Comparison of ENCODE assay signal across 23 cellular contexts in the genomic region with DNA sequence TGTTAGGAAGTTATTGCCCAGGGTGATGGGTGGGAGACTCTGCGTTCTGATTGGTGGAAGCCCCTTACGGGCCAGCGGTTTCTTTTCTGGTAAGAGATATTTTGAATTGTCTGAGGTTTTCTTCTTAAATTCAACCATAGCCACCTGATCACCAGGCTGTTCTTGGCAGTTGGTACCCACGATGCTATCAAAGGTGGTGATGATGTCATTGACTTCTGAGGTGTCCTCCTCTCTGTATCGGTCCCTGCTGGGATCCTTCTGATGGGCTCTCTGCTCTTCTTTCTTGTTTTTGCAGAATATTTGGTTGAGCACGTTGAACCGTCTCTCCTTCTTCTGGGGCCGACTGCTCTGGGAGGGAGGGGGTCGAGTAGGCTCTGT.
"Had no signal": no experiment of that assay in that cellular context is flagged by ENCODE, and none has a peak within 500 bp of the region (broad histone marks: within the 10 kb centered on the region; RNA-seq: fewer than 3 reads in every experiment).

No MANE protein-coding gene starts in this region.

- H3K27me3 ChIP-seq: gastroesophageal sphincter, right atrium auricular region, tibial nerve had no signal

- H3K27me3 Mint-ChIP-seq: activated CD8-positive, alpha-beta T cell treated with anti-CD3 and anti-CD28 coated beads for 36 hours; activated T-helper 17 cell treated with anti-CD3 and anti-CD28 coated beads, Interleukin-2, amount 50 U/mL, for 72 hours; central memory CD8-positive, alpha-beta T cell had no signal

- H3K4me3 ChIP-seq: gastroesophageal sphincter, right atrium auricular region, tibial nerve had no signal

- H3K9me3 Mint-ChIP-seq: activated CD8-positive, alpha-beta T cell treated with anti-CD3 and anti-CD28 coated beads for 36 hours; activated naive CD4-positive, alpha-beta T cell treated with anti-CD3 and anti-CD28 coated beads, Interleukin-2, amount 50 U/mL, for 72 hours; activated T-cell treated with anti-CD3 and anti-CD28 coated beads, Interleukin-2, amount 50 U/mL, for 4 hours; activated T-helper 17 cell treated with anti-CD3 and anti-CD28 coated beads, Interleukin-2, amount 50 U/mL, for 72 hours; central memory CD8-positive, alpha-beta T cell; immature natural killer cell; natural killer cell; stimulated activated naive B cell treated with anti-CD40 and anti-IgM and Interleukin-4, amounts not matched to agents 10 μg/mL and 1 μg/mL and 100 μg/mL, for 72 hours; T-helper 1 cell treated with Interleukin-12 subunit alpha and Interleukin-12 subunit beta and Interleukin-4 antibody, amounts not matched to agents 30 μg/mL and 1 μg/mL, for 36 hours had no signal

- H3K36me3 Mint-ChIP-seq: activated naive CD4-positive, alpha-beta T cell treated with anti-CD3 and anti-CD28 coated beads, Interleukin-2, amount 50 U/mL, for 72 hours; immature natural killer cell; natural killer cell; stimulated activated naive B cell treated with anti-CD40 and anti-IgM and Interleukin-4, amounts not matched to agents 10 μg/mL and 1 μg/mL and 100 μg/mL, for 72 hours had no signal

- H3K36me3 ChIP-seq: gastroesophageal sphincter, right atrium auricular region, tibial nerve had no signal

- H3K4me3 Mint-ChIP-seq: activated CD8-positive, alpha-beta T cell treated with anti-CD3 and anti-CD28 coated beads for 36 hours; activated T-cell treated with anti-CD3 and anti-CD28 coated beads, Interleukin-2, amount 50 U/mL, for 4 hours; activated T-helper 17 cell treated with anti-CD3 and anti-CD28 coated beads, Interleukin-2, amount 50 U/mL, for 72 hours; central memory CD8-positive, alpha-beta T cell; immature natural killer cell; natural killer cell; stimulated activated naive B cell treated with anti-CD40 and anti-IgM and Interleukin-4, amounts not matched to agents 10 μg/mL and 1 μg/mL and 100 μg/mL, for 72 hours; T-helper 1 cell treated with Interleukin-12 subunit alpha and Interleukin-12 subunit beta and Interleukin-4 antibody, amounts not matched to agents 30 μg/mL and 1 μg/mL, for 36 hours had no signal

- H3K4me1 Mint-ChIP-seq: activated T-helper 17 cell treated with anti-CD3 and anti-CD28 coated beads, Interleukin-2, amount 50 U/mL, for 72 hours; central memory CD8-positive, alpha-beta T cell; immature natural killer cell; natural killer cell; stimulated activated naive B cell treated with anti-CD40 and anti-IgM and Interleukin-4, amounts not matched to agents 10 μg/mL and 1 μg/mL and 100 μg/mL, for 72 hours had no signal

- H3K27ac ChIP-seq: gastroesophageal sphincter, right atrium auricular region, tibial nerve had no signal

- H3K4me1 ChIP-seq: right atrium auricular region had no signal

- H3K27ac Mint-ChIP-seq: activated CD8-positive, alpha-beta T cell treated with anti-CD3 and anti-CD28 coated beads for 36 hours; activated naive CD4-positive, alpha-beta T cell treated with anti-CD3 and anti-CD28 coated beads, Interleukin-2, amount 50 U/mL, for 72 hours; activated T-helper 17 cell treated with anti-CD3 and anti-CD28 coated beads, Interleukin-2, amount 50 U/mL, for 72 hours; natural killer cell; stimulated activated naive B cell treated with anti-CD40 and anti-IgM and Interleukin-4, amounts not matched to agents 10 μg/mL and 1 μg/mL and 100 μg/mL, for 72 hours; T-helper 1 cell treated with Interleukin-12 subunit alpha and Interleukin-12 subunit beta and Interleukin-4 antibody, amounts not matched to agents 30 μg/mL and 1 μg/mL, for 36 hours had no signal

- DNase-seq: activated CD4-positive, alpha-beta T cell treated with anti-CD3 and anti-CD28 coated beads, Interleukin-2, amount 50 U/mL, for 1 hour; activated CD4-positive, CD25-positive, alpha-beta regulatory T cell treated with anti-CD3 and anti-CD28 coated beads, Interleukin-2, amount 50 U/mL, for 72 hours; activated CD8-positive, alpha-beta T cell treated with anti-CD3 and anti-CD28 coated beads for 36 hours; activated gamma-delta T cell treated with Interleukin-2 at 50 U/mL for 16 hours; activated T-cell treated with anti-CD3 and anti-CD28 coated beads, Interleukin-2, amount 50 U/mL, for 4 hours; effector memory CD4-positive, alpha-beta T cell; erythroblast; hippocampal formation; immature natural killer cell; kidney; left colon; mammary epithelial cell; natural killer cell; stimulated activated CD4-positive, alpha-beta T cell treated with anti-CD3 and anti-CD28 coated beads, Interleukin-15, amount 100 ng/mL, for 24 hours; stimulated activated CD4-positive, alpha-beta T cell treated with anti-CD3 and anti-CD28 coated beads, Interleukin-2, amount 100 ng/mL, for 24 hours; stimulated activated naive B cell treated with anti-CD40 and anti-IgM and Interleukin-4, amounts not matched to agents 10 μg/mL and 1 μg/mL and 100 μg/mL, for 72 hours had no signal

- H3K9me3 ChIP-seq: gastroesophageal sphincter, right atrium auricular region, tibial nerve had no signal
